18 cellular contexts compared by ENCODE assay signal in genomic region chr22:46025225-46025972, GRCh38. TPM values are rescaled to one million over a fixed set of nuclear protein-coding genes. Genes with fewer than 3 reads are reported as not detected.
DNase-seq lines count a peak whose midpoint lies in the region; ATAC-seq and TF ChIP-seq lines count a peak whose summit lies in the region.
"Had no signal": no experiment of that assay in that cellular context is flagged by ENCODE, and none has a peak within 500 bp of the region (broad histone marks: within the 10 kb centered on the region; RNA-seq: fewer than 3 reads in every experiment).

No MANE protein-coding gene starts in this region.

- DNase-seq in left ventricle myocardium inferior (peak; percentile 12), heart right ventricle (no peak), chondrocyte (ENCODE audit: low spot score) (peak; percentile 37), neuronal stem cell (ENCODE audit: low spot score) (no peak), NCI-H1930 (lab: John Stamatoyannopoulos, UW) (no peak)
- no peak for DNase-seq in stimulated activated CD4-positive, alpha-beta T cell treated with anti-CD3 and anti-CD28 coated beads, Interleukin-2, amount 100 ng/mL, for 48 hours
- DNase-seq: activated CD4-positive, alpha-beta T cell treated with anti-CD3 and anti-CD28 coated beads, Interleukin-2, amount 50 U/mL, for 4 hours; activated CD8-positive, alpha-beta memory T cell treated with anti-CD3 and anti-CD28 coated beads, Interleukin-2, amount 50 U/mL, for 48 hours; anterior cingulate cortex; H9; NCI-H146; NCI-H524 treated with DMSO at 0.1 percent for 48 hours; T-helper 2 cell had no signal

- H2BK15ac ChIP-seq in neuronal stem cell (ENCODE audit: low read length): no peak overlapping the region

- H3K4me3 Mint-ChIP-seq in chondrocyte (ENCODE audit: unreplicated experiment): no peak overlapping the region
- H3K4me3 Mint-ChIP-seq: H9 had no signal

- no peak overlapping the region for H3K23ac ChIP-seq in neuronal stem cell (ENCODE audit: low read depth, low read length, poor library complexity)

- peaks cover 47% of the 10 kb centered on the region for H3K4me1 Mint-ChIP-seq in chondrocyte (ENCODE audit: low read depth)

- no peak overlapping the region for H2BK5ac ChIP-seq in neuronal stem cell (ENCODE audit: low read length)

- no peak overlapping the region for H3K4me3 ChIP-seq in left ventricle myocardium inferior
- H3K4me3 ChIP-seq in heart right ventricle: no peak overlapping the region
- H3K4me3 ChIP-seq in neuronal stem cell (ENCODE audit: low read length in 2 of 2): peak overlapping the region in 1 of 2 donors; percentile 19
- H3K4me3 ChIP-seq: upper lobe of left lung had no signal

- H3K27ac Mint-ChIP-seq in chondrocyte (ENCODE audit: unreplicated experiment): no peak overlapping the region
- H3K27ac Mint-ChIP-seq: H9 had no signal

- 92 to 93% methylated on average over 8 of the region's 8 CpGs for WGBS in heart right ventricle, 2 donors
- no CpG with 5 or more reads among the region's 8 CpGs for WGBS in neuronal stem cell (ENCODE audit: extremely low coverage in 2 of 2, insufficient read length in 2 of 2, insufficient replicate concordance in 1 of 2), 2 donors

- H2AK5ac ChIP-seq in neuronal stem cell (ENCODE audit: low read depth, low read length): no peak overlapping the region

- H3K9ac ChIP-seq in neuronal stem cell (ENCODE audit: low read depth, low read length, poor library complexity): peak overlapping the region; percentile 38
- H3K9ac ChIP-seq: SK-N-SH had no signal

- intact Hi-C loops in left ventricle myocardium inferior (cut with micrococcal nuclease) (no loop called here), heart right ventricle (cut with DNase I) (no loop called here)

- H3K27ac ChIP-seq in left ventricle myocardium inferior (replicated peaks) (no peak overlapping the region), heart right ventricle (no peak overlapping the region), neuronal stem cell (replicated peaks; ENCODE audit: low read length) (no peak overlapping the region)
- H3K27ac ChIP-seq: epithelial cell of prostate, upper lobe of left lung had no signal

- H2AFZ ChIP-seq in neuronal stem cell (ENCODE audit: low read length): no peak overlapping the region

- no peaks in the 10 kb centered on the region for H3K79me1 ChIP-seq in neuronal stem cell (ENCODE audit: low read depth, low read length)

- H2BK120ac ChIP-seq in neuronal stem cell (ENCODE audit: low read depth, low read length): no peak overlapping the region

- no peak overlapping the region for H3K4ac ChIP-seq in neuronal stem cell (ENCODE audit: low read length)

- H4K91ac ChIP-seq in neuronal stem cell (ENCODE audit: low read depth, low read length, poor library complexity): no peak overlapping the region

- H3K36me3 Mint-ChIP-seq in chondrocyte (ENCODE audit: low read depth): no peaks in the 10 kb centered on the region

- H3K27me3 ChIP-seq in left ventricle myocardium inferior (ENCODE audit: low read depth) (no peaks in the 10 kb centered on the region), heart right ventricle (peaks cover 0 to 14% (median 0%) of the 10 kb centered on the region in 7 donors), neuronal stem cell (ENCODE audit: control insufficient read depth in 3 of 3, insufficient read depth in 3 of 3, low read depth in 1 of 3, low read length in 3 of 3) (peaks cover 27 to 90% (median 75%) of the 10 kb centered on the region in 3 experiments)
- H3K27me3 ChIP-seq: upper lobe of left lung had no signal

- H3K14ac ChIP-seq in neuronal stem cell (ENCODE audit: low read length): no peak overlapping the region

- no peaks in the 10 kb centered on the region for H3K27me3 Mint-ChIP-seq in chondrocyte (ENCODE audit: low read depth)

- ATAC-seq in heart right ventricle: no peak
- no peak for ATAC-seq in HG02571 (IDR thresholded peaks at IDR 0.05; ENCODE audit: unreplicated experiment)

- no peak overlapping the region for H2BK12ac ChIP-seq in neuronal stem cell (ENCODE audit: low read length)

- H3K9me3 ChIP-seq in left ventricle myocardium inferior (replicated peaks) (no peaks in the 10 kb centered on the region), heart right ventricle (no peaks in the 10 kb centered on the region), neuronal stem cell (replicated peaks in 1 of 2; ENCODE audit: control insufficient read depth in 2 of 2, insufficient read depth in 1 of 2, low read depth in 1 of 2, low read length in 2 of 2) (no peaks in the 10 kb centered on the region)
- H3K9me3 ChIP-seq: SK-N-SH, upper lobe of left lung had no signal

- H3K4me2 ChIP-seq in neuronal stem cell (ENCODE audit: insufficient read depth, low read length, poor library complexity, severe bottlenecking): no peak overlapping the region
- H3K4me2 ChIP-seq: SK-N-SH had no signal

- no peak overlapping the region for H3K18ac ChIP-seq in neuronal stem cell (ENCODE audit: low read length)

- H3K4me1 ChIP-seq in left ventricle myocardium inferior (peaks cover 45% of the 10 kb centered on the region), heart right ventricle (peaks cover 6 to 43% (median 17%) of the 10 kb centered on the region in 9 donors), neuronal stem cell (ENCODE audit: control insufficient read depth in 2 of 2, insufficient read depth in 1 of 2, low read depth in 1 of 2, low read length in 2 of 2) (no peaks in the 10 kb centered on the region)

- H3K36me3 ChIP-seq in left ventricle myocardium inferior (no peaks in the 10 kb centered on the region), heart right ventricle (no peaks in the 10 kb centered on the region), neuronal stem cell (replicated peaks in 1 of 2; ENCODE audit: control insufficient read depth in 2 of 2, insufficient read depth in 2 of 2, low read length in 2 of 2) (peaks cover 0 to 2% of the 10 kb centered on the region in 2 donors)
- H3K36me3 ChIP-seq: upper lobe of left lung had no signal

- H3K9me3 Mint-ChIP-seq in chondrocyte (ENCODE audit: low read depth): no peaks in the 10 kb centered on the region

- TF ChIP-seq CTCF in left ventricle myocardium inferior (IDR thresholded peaks at IDR 0.05; ENCODE audit: borderline replicate concordance) (no peak), heart right ventricle (IDR thresholded peaks at IDR 0.05) (no peak), chondrocyte (IDR thresholded peaks at IDR 0.05) (no peak)

- no peak overlapping the region for H4K8ac ChIP-seq in neuronal stem cell (ENCODE audit: low read depth, low read length)

RNA-seq across cellular contexts. Expression of gene WNT7B, which starts 48.4 kb away (rescaled TPM):
- total RNA-seq in left ventricle myocardium inferior (not detected), heart right ventricle (not detected), chondrocyte (0.15 to 1.1 TPM (median 0.18 TPM) in 3 replicates)
- polyA plus RNA-seq in heart right ventricle: not detected
- polyA plus RNA-seq in neuronal stem cell (2013, experiment 1 of 2): 8.6 TPM
- 8.5 TPM for polyA plus RNA-seq in neuronal stem cell (2013, experiment 2 of 2)
- total RNA-seq: pulmonary artery endothelial cell had no signal

Comparison
In these comparisons a context has a peak if more than half of its experiments do, and no peak if none do; other contexts are left out.
1. DNase-seq: peak in left ventricle myocardium inferior (single experiment) and chondrocyte (single experiment); none in heart right ventricle (0 of 2), neuronal stem cell (single experiment), stimulated activated CD4-positive, alpha-beta T cell treated with anti-CD3 and anti-CD28 coated beads, Interleukin-2, amount 100 ng/mL, for 48 hours (0 of 2) and NCI-H1930 (0 of 2).